7 cellular contexts compared by ENCODE assay signal in genomic region chr12:104386461-104386860, GRCh38.
"Had no signal": no experiment of that assay in that cellular context is flagged by ENCODE, and none has a peak within 500 bp of the region (broad histone marks: within the 10 kb centered on the region; RNA-seq: fewer than 3 reads in every experiment).

No MANE protein-coding gene starts in this region.

- H3K27ac Mint-ChIP-seq: GM23338, H9, HFFc6, IgD-negative memory B cell had no signal

- H3K9me3 Mint-ChIP-seq: GM23338, H9, HFFc6 had no signal

- ATAC-seq: GM23338, HepG2 had no signal

- H3K4me3 Mint-ChIP-seq: GM23338, H9, HFFc6, IgD-negative memory B cell had no signal

- DNase-seq: H9, HCEC 1CT, HFFc6, KBM-7 had no signal

- H3K36me3 Mint-ChIP-seq: IgD-negative memory B cell had no signal
